In genomic region chr2:239275037-239275685, GRCh38 we compare ENCODE assay signal across 8 cellular contexts.
DNase-seq lines count a peak whose midpoint lies in the region; ATAC-seq and TF ChIP-seq lines count a peak whose summit lies in the region.

No MANE protein-coding gene starts in this region.

- H3K27ac Mint-ChIP-seq in natural killer cell treated with Interleukin-12 subunit alpha and Interleukin-12 subunit beta and Interleukin-15 and Interleukin-18, amount 100 ng/mL, for 72 hours: peak overlapping the region; percentile 83 to 87

- peak; percentile 66 for ATAC-seq in GM19455 (IDR thresholded peaks at IDR 0.05; ENCODE audit: unreplicated experiment)
- ATAC-seq in natural killer cell treated with Interleukin-12 subunit alpha and Interleukin-12 subunit beta and Interleukin-15 and Interleukin-18, amount 100 ng/mL, for 72 hours: peak; percentile 91 to 94
- peak; percentile 86 for ATAC-seq in stimulated activated naive CD8-positive, alpha-beta T cell treated with anti-CD3 and anti-CD28 coated beads, Interleukin-15, Interleukin-2, amounts not matched to agents 100 U/mL and 50 U/mL, for 24 hours
- no peak for ATAC-seq in HG03469 (IDR thresholded peaks at IDR 0.05; ENCODE audit: unreplicated experiment)

- no peaks in the 10 kb centered on the region for H3K36me3 Mint-ChIP-seq in natural killer cell treated with Interleukin-12 subunit alpha and Interleukin-12 subunit beta and Interleukin-15 and Interleukin-18, amount 100 ng/mL, for 72 hours

- peaks cover 54 to 71% of the 10 kb centered on the region in 2 donors for H3K4me1 Mint-ChIP-seq in natural killer cell treated with Interleukin-12 subunit alpha and Interleukin-12 subunit beta and Interleukin-15 and Interleukin-18, amount 100 ng/mL, for 72 hours (ENCODE audit: low read depth in 2 of 2)

- H3K4me3 Mint-ChIP-seq in natural killer cell treated with Interleukin-12 subunit alpha and Interleukin-12 subunit beta and Interleukin-15 and Interleukin-18, amount 100 ng/mL, for 72 hours: peak overlapping the region; percentile 75

- H3K9me3 Mint-ChIP-seq in natural killer cell treated with Interleukin-12 subunit alpha and Interleukin-12 subunit beta and Interleukin-15 and Interleukin-18, amount 100 ng/mL, for 72 hours: no peaks in the 10 kb centered on the region

- H3K4me3 ChIP-seq in epithelial cell of proximal tubule (ENCODE audit: low read depth, low read length): peak overlapping the region; percentile 6

- no peak for TF ChIP-seq CTCF in epithelial cell of proximal tubule (conservative IDR thresholded peaks at IDR 0.05; ENCODE audit: low read depth, low read length)

- DNase-seq in NCI-H510A treated with DMSO at 0.1 percent for 48 hours (lab: John Stamatoyannopoulos, UW) (peak; percentile 31), activated T-cell treated with anti-CD3 and anti-CD28 coated beads for 4 hours (peak; percentile 60), epithelial cell of proximal tubule (ENCODE audit: low read depth) (no peak), DMS79 (lab: John Stamatoyannopoulos, UW) (no peak)
- DNase-seq in natural killer cell treated with Interleukin-12 subunit alpha and Interleukin-12 subunit beta and Interleukin-15 and Interleukin-18, amount 100 ng/mL, for 72 hours (ENCODE audit: low spot score): peak; percentile 89
- DNase-seq in stimulated activated naive CD8-positive, alpha-beta T cell treated with anti-CD3 and anti-CD28 coated beads, Interleukin-15, Interleukin-2, amounts not matched to agents 100 U/mL and 50 U/mL, for 24 hours: peak; percentile 73

- peaks cover 0 to under 1% of the 10 kb centered on the region in 2 donors for H3K27me3 Mint-ChIP-seq in natural killer cell treated with Interleukin-12 subunit alpha and Interleukin-12 subunit beta and Interleukin-15 and Interleukin-18, amount 100 ng/mL, for 72 hours

Comparison
In these comparisons a context has a peak if more than half of its experiments do, and no peak if none do; other contexts are left out.
1. DNase-seq: peak in NCI-H510A treated with DMSO at 0.1 percent for 48 hours (single experiment), activated T-cell treated with anti-CD3 and anti-CD28 coated beads for 4 hours (single experiment), natural killer cell treated with Interleukin-12 subunit alpha and Interleukin-12 subunit beta and Interleukin-15 and Interleukin-18, amount 100 ng/mL, for 72 hours (single experiment) and stimulated activated naive CD8-positive, alpha-beta T cell treated with anti-CD3 and anti-CD28 coated beads, Interleukin-15, Interleukin-2, amounts not matched to agents 100 U/mL and 50 U/mL, for 24 hours (single experiment); none in epithelial cell of proximal tubule (single experiment) and DMS79 (single experiment).